Comparison of ENCODE assay signal across 1 cellular context in genomic region chr11:100817620-100818019, GRCh38.
TF ChIP-seq lines count a peak whose summit lies in the region.

No MANE protein-coding gene starts in this region.

TF ChIP-seq in HCT116, 20 proteins besides CTCF, POLR2A, EP300 and RAD21 (continued from another document):
- no peak for TF ChIP-seq EGR1 (IDR thresholded peaks at IDR 0.05; ENCODE audit: low read depth)
